Comparison of ENCODE assay signal across 1 cellular context in the genomic region with DNA sequence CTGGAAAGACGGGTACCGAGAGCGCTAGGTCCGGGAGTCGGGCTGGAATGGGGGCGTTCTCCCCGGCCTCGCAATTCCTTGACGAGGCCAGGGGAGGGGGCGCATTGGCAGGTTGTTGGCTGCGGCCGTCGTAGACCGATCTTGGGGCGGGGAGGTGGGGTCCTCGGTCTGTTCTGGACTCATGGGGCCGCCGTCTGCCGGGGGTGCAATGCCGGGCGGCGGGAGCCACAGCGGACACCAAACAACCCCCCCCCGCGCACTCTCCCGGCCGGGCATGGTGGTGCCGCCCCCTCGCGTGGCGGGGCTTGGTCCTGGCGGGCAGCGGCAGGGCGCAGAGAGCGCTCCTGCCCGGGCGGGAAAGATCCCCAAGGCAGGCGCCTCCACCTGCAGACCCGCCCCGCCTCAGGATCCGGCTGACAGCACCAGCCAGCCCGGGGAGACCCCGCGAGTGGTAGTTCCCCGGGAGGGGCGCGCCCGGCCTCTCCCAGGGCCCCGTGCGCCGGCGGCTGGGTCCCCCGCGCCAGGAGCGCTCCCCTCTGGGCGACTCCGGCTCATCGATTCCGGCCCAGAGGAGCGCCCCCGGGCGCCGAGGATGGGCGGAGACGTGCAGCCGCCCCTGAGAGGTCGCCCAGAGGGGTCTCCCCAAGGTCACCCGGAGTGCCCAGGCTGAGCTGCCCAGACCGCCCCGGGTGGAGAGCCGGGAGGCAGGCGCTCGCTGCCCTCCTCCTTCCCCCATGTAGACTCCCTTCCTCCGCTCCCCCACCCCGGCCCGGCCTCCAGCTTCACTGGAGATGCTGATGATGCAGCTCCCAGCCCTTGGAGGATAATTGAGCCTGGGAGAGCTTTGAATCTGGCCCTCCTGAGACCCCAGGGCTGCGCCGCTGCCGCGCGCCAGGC.
TF ChIP-seq lines count a peak whose summit lies in the region.

No MANE protein-coding gene starts in this region.

TF ChIP-seq in endothelial cell of umbilical vein, 7 proteins besides CTCF, POLR2A, EP300 and RAD21:
- TF ChIP-seq GATA2 (IDR thresholded peaks at IDR 0.05; ENCODE audit: insufficient read depth, insufficient read length, low read depth, low read length) (no peak), POLR2AphosphoS5 (IDR thresholded peaks at IDR 0.05; ENCODE audit: insufficient read depth, low read depth, low read length) (no peak), MYC (IDR thresholded peaks at IDR 0.05; ENCODE audit: low read depth, low read length) (no peak), EZH2 (IDR thresholded peaks at IDR 0.05; ENCODE audit: borderline replicate concordance, low read depth, low read length, severe bottlenecking) (no peak), FOS (IDR thresholded peaks at IDR 0.05; ENCODE audit: borderline replicate concordance, insufficient read depth, low read length) (no peak), JUN (IDR thresholded peaks at IDR 0.05; ENCODE audit: borderline replicate concordance, insufficient read depth, insufficient read length, low read depth) (no peak)
- TF ChIP-seq, protein P1, sequence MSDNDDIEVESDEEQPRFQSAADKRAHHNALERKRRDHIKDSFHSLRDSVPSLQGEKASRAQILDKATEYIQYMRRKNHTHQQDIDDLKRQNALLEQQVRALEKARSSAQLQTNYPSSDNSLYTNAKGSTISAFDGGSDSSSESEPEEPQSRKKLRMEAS (IDR thresholded peaks at IDR 0.05; ENCODE audit: insufficient read depth, insufficient read length), result no peak
